In genomic region chr4:53702334-53703266, GRCh38 we compare ENCODE assay signal across 8 cellular contexts.
A peak's percentile ranks its signal among the peaks of the same experiment; 100 is the strongest.
DNase-seq lines count a peak whose midpoint lies in the region; ATAC-seq and TF ChIP-seq lines count a peak whose summit lies in the region.

No MANE protein-coding gene starts in this region.

- H3K9me3 ChIP-seq in muscle layer of colon (ENCODE audit: low read length) (no peaks in the 10 kb centered on the region), uterus (no peaks in the 10 kb centered on the region)

- H3K36me3 Mint-ChIP-seq in HFFc6 (ENCODE audit: low read depth) = peaks cover 10% of the 10 kb centered on the region

- peak overlapping the region; percentile 87 for H3K27ac Mint-ChIP-seq in HFFc6

- H3K36me3 ChIP-seq in muscle layer of colon (ENCODE audit: insufficient read depth, low read length) = no peaks in the 10 kb centered on the region
- H3K36me3 ChIP-seq in uterus = no peaks in the 10 kb centered on the region

- intact Hi-C loops in uterus (cut with DNase I; ENCODE audit: low total_unique reads) = no loop called here

- H3K4me1 ChIP-seq in muscle layer of colon (ENCODE audit: insufficient read depth, low read length) = peaks cover 15% of the 10 kb centered on the region
- H3K4me1 ChIP-seq in uterus = peaks cover 0 to 4% of the 10 kb centered on the region in 2 donors

- no peak overlapping the region for H3K9ac ChIP-seq in muscle layer of colon (ENCODE audit: low read length)

- H3K4me3 ChIP-seq in muscle layer of colon (ENCODE audit: low read depth in 1 of 2, low read length in 2 of 2) (peak overlapping the region; percentile 42 to 69), uterus (peak overlapping the region in 1 of 2 donors; percentile 6)

- DNase-seq in 8988T (peak; percentile 22), HFFc6 (peak; percentile 52), MV-4-11 (lab: John Stamatoyannopoulos, UW) (peak; percentile 34), uterus (peak; percentile 69 to 80)

- peak; percentile 34; the same call in 1 of the 2 replicates for TF ChIP-seq CTCF in GM12874 (IDR thresholded peaks at IDR 0.05; ENCODE audit: insufficient read depth, low read depth, low read length)
- TF ChIP-seq CTCF in HFFc6 (IDR thresholded peaks at IDR 0.05) = peak; percentile 31
- no peak for TF ChIP-seq CTCF in uterus (IDR thresholded peaks at IDR 0.05)

- H3K4me3 Mint-ChIP-seq in HFFc6 = peak overlapping the region; percentile 72

- TF ChIP-seq POLR2A in uterus (IDR thresholded peaks at IDR 0.05) = no peak

- H3K27ac ChIP-seq in muscle layer of colon (ENCODE audit: low read depth, low read length) (peak overlapping the region; percentile 52), uterus (peak overlapping the region; percentile 68 to 74)

- H3K27me3 Mint-ChIP-seq in HFFc6 (ENCODE audit: insufficient read depth) = no peaks in the 10 kb centered on the region; the same call in 1 of the 2 replicates

- peaks cover 63% of the 10 kb centered on the region for H3K4me1 Mint-ChIP-seq in HFFc6 (ENCODE audit: low read depth)

- peak; percentile 90 for ATAC-seq in SK-N-SH treated with all-trans-retinoic acid at 6 μM for 48 hours
- ATAC-seq in esophagus mucosa = peak; percentile 77

- no peaks in the 10 kb centered on the region for H3K9me3 Mint-ChIP-seq in HFFc6

- H3K27me3 ChIP-seq in muscle layer of colon (ENCODE audit: control insufficient read depth in 1 of 2, insufficient read depth in 2 of 2, low read length in 2 of 2) = no peaks in the 10 kb centered on the region
- H3K27me3 ChIP-seq in uterus = no peaks in the 10 kb centered on the region

TF ChIP-seq in SK-N-SH treated with all-trans-retinoic acid at 6 μM for 48 hours, 23 proteins besides CTCF, POLR2A, EP300 and RAD21:
- no peak for TF ChIP-seq BACH2 (CRISPR knock-in tag; IDR thresholded peaks at IDR 0.05; ENCODE audit: borderline replicate concordance)
TF ChIP-seq in SK-N-SH treated with all-trans-retinoic acid at 6 μM for 48 hours: peak in this region for 0.

Comparison
In these comparisons a context has a peak if more than half of its experiments do, and no peak if none do; other contexts are left out.
1. DNase-seq: peak in every context shown above with its lines; median percentile 74 in uterus; 52 in HFFc6; 34 in MV-4-11; 22 in 8988T.
2. CTCF ChIP-seq: peak in GM12874 (single experiment) and HFFc6 (single experiment); none in uterus (0 of 4).